1 cellular context compared by ENCODE assay signal in the genomic region with DNA sequence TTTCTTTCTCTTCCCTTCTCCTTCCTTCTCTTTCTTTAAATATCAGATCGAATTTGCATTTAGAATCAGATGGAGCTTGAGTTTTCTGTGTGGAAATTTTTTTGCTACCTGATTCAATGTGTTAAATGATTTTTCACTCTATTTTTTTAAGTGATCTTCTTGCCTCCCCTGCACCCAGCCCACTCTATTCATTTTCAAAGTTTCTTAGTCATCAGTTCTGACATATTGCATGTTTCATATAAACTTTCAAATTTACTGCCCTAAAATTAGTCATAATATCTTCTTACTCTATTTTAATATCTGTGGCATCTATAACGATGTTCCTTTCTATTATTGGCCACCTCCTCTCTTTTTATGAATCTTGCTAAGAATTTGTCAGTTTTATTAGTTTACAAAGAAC.
A peak's percentile ranks its signal among the peaks of the same experiment; 100 is the strongest.
TF ChIP-seq lines count a peak whose summit lies in the region.

No MANE protein-coding gene starts in this region.

TF ChIP-seq in SK-N-SH, 30 proteins besides CTCF, POLR2A, EP300 and RAD21 (continued from another document):
- no peak for TF ChIP-seq NFIC (IDR thresholded peaks at IDR 0.05; ENCODE audit: borderline replicate concordance)
- no peak for TF ChIP-seq GABPA (IDR thresholded peaks at IDR 0.05; ENCODE audit: low read depth)
- TF ChIP-seq, protein P1, sequence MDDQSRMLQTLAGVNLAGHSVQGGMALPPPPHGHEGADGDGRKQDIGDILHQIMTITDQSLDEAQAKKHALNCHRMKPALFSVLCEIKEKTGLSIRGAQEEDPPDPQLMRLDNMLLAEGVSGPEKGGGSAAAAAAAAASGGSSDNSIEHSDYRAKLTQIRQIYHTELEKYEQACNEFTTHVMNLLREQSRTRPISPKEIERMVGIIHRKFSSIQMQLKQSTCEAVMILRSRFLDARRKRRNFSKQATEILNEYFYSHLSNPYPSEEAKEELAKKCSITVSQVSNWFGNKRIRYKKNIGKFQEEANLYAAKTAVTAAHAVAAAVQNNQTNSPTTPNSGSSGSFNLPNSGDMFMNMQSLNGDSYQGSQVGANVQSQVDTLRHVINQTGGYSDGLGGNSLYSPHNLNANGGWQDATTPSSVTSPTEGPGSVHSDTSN (IDR thresholded peaks at IDR 0.05) = peak; percentile 39; the same call in 1 of the 2 replicates
- TF ChIP-seq, protein P2, sequence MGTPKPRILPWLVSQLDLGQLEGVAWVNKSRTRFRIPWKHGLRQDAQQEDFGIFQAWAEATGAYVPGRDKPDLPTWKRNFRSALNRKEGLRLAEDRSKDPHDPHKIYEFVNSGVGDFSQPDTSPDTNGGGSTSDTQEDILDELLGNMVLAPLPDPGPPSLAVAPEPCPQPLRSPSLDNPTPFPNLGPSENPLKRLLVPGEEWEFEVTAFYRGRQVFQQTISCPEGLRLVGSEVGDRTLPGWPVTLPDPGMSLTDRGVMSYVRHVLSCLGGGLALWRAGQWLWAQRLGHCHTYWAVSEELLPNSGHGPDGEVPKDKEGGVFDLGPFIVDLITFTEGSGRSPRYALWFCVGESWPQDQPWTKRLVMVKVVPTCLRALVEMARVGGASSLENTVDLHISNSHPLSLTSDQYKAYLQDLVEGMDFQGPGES (IDR thresholded peaks at IDR 0.05; ENCODE audit: low read depth, low read length) = no peak
- no peak for TF ChIP-seq RXRA (IDR thresholded peaks at IDR 0.05; ENCODE audit: borderline replicate concordance, low read depth)
- peak; percentile 40 for TF ChIP-seq JUND (IDR thresholded peaks at IDR 0.05)
- no peak for TF ChIP-seq ELF1 (IDR thresholded peaks at IDR 0.05)
- TF ChIP-seq, protein P3, sequence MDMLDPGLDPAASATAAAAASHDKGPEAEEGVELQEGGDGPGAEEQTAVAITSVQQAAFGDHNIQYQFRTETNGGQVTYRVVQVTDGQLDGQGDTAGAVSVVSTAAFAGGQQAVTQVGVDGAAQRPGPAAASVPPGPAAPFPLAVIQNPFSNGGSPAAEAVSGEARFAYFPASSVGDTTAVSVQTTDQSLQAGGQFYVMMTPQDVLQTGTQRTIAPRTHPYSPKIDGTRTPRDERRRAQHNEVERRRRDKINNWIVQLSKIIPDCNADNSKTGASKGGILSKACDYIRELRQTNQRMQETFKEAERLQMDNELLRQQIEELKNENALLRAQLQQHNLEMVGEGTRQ (IDR thresholded peaks at IDR 0.05; ENCODE audit: borderline replicate concordance, low read depth, low read length) = no peak
- no peak for TF ChIP-seq EZH2phosphoT487 (IDR thresholded peaks at IDR 0.05; ENCODE audit: borderline replicate concordance, low read depth)
